Comparison of ENCODE assay signal across 14 cellular contexts in the genomic region with DNA sequence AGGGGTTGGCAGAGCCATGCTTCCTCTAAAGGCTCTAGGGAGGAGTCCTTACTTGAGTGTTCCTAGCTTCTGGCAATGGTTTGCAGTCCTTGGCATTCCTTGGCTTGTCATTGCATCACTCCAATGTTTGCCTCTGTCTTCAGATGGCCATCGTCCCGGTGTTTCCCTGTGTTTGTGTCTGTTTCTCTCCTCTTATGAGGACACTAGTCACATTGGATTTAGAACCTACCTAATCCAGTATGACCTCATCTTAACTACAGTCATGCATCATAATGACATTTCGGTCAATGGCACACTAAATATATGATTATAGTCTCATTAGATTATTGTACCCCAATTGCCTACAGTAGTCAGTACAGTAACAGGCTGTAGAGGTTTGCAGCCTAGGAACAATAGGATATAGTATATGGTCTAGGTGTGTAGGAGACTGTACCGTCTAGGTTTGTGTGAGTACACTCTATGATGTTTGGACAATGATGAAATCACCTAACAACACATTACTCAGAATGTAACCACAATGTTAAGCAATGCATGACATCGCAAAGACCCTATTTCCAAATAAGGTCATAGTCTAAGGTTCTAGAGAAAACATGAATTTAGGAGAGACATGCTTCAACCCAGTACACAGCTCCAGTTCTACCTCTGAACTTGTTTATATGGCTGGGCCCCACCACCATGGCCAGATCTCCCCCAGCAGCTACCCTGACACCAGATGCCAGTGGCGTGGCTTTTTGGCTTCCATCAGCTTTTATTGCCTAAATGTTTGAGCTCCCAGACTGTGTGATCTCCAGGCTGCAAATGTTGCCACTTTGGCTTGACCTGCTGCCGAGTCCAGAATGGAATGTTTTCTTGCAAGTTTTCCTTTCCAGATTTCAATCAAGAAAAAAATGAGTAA. TPM values are rescaled to one million over a fixed set of nuclear protein-coding genes. Genes with fewer than 3 reads are reported as not detected.
DNase-seq lines count a peak whose midpoint lies in the region; ATAC-seq and TF ChIP-seq lines count a peak whose summit lies in the region.
"Had no signal": no experiment of that assay in that cellular context is flagged by ENCODE, and none has a peak within 500 bp of the region (broad histone marks: within the 10 kb centered on the region; RNA-seq: fewer than 3 reads in every experiment).

No MANE protein-coding gene starts in this region.

- H3K4me1 ChIP-seq in RWPE2 (ENCODE audit: insufficient read depth, poor library complexity, severe bottlenecking) (peaks cover 23% of the 10 kb centered on the region), upper lobe of right lung (no peaks in the 10 kb centered on the region)

- H3K27me3 ChIP-seq in RWPE2 (ENCODE audit: insufficient read depth, poor library complexity, severe bottlenecking), result no peaks in the 10 kb centered on the region
- H3K27me3 ChIP-seq in upper lobe of right lung, result no peaks in the 10 kb centered on the region

- H3K27ac ChIP-seq in RWPE2 (ENCODE audit: poor library complexity, severe bottlenecking) (peak overlapping the region; percentile 79), upper lobe of right lung (no peak overlapping the region)

- H3K4me3 ChIP-seq in RWPE2 (ENCODE audit: severe bottlenecking) (no peak overlapping the region), fibroblast of the aortic adventitia (ENCODE audit: low read depth, low read length) (no peak overlapping the region), upper lobe of right lung (no peak overlapping the region)

- DNase-seq in SIG-M5 treated with dmso at 0.1 percent for 504 hours (lab: John Stamatoyannopoulos, UW; ENCODE audit: unreplicated experiment) (peak; percentile 13), SIG-M5 (lab: John Stamatoyannopoulos, UW) (no peak), RWPE2 (ENCODE audit: low spot score) (no peak), fibroblast of the aortic adventitia (ENCODE audit: low read depth) (peak; percentile 39), upper lobe of right lung (no peak), amygdala (lab: John Stamatoyannopoulos, UW) (no peak)
- DNase-seq: activated CD4-positive, CD25-positive, alpha-beta regulatory T cell treated with anti-CD3 and anti-CD28 coated beads, Interleukin-2, amount 50 U/mL, for 72 hours; activated T-cell treated with anti-CD3 and anti-CD28 coated beads, Interleukin-2, amount 50 U/mL, for 48 hours; DND-41; left cardiac atrium; SHP77; stimulated activated CD4-positive, alpha-beta T cell treated with anti-CD3 and anti-CD28 coated beads, Interleukin-12 subunit alpha, Interleukin-12 subunit beta, amount 100 ng/mL, for 4 hours had no signal

- intact Hi-C loops in upper lobe of right lung (cut with DNase I), result no loop called here

- H3K9me3 ChIP-seq in RWPE2 (ENCODE audit: severe bottlenecking) (no peaks in the 10 kb centered on the region), upper lobe of right lung (no peaks in the 10 kb centered on the region)

- ATAC-seq in RWPE2 (ENCODE audit: low read depth), result peak; percentile 97
- ATAC-seq in upper lobe of right lung, result peak; percentile 72
- ATAC-seq in HG03025 (IDR thresholded peaks at IDR 0.05; ENCODE audit: low FRiP score, unreplicated experiment), result no peak
- ATAC-seq in GM21381 (IDR thresholded peaks at IDR 0.05; ENCODE audit: unreplicated experiment), result no peak

- H3K36me3 ChIP-seq in RWPE2 (ENCODE audit: low read depth), result no peaks in the 10 kb centered on the region
- H3K36me3 ChIP-seq in upper lobe of right lung, result no peaks in the 10 kb centered on the region

- no peak for TF ChIP-seq CTCF in RWPE2 (IDR thresholded peaks at IDR 0.05; ENCODE audit: poor library complexity, severe bottlenecking)
- TF ChIP-seq CTCF in fibroblast of the aortic adventitia (IDR thresholded peaks at IDR 0.05; ENCODE audit: insufficient read depth, low read length), result no peak
- no peak for TF ChIP-seq CTCF in upper lobe of right lung (IDR thresholded peaks at IDR 0.05)

RNA-seq across cellular contexts. Expression of gene SRD5A2, which starts 22.1 kb away (rescaled TPM):
- 0.09 TPM in 1 of 2 replicates, not detected in the other for total RNA-seq in fibroblast of the aortic adventitia (ENCODE audit: low replicate concordance)
- total RNA-seq in upper lobe of right lung, result not detected
- total RNA-seq: left cardiac atrium had no signal

Comparison
In these comparisons a context has a peak if more than half of its experiments do, and no peak if none do; other contexts are left out.
1. DNase-seq: peak in SIG-M5 treated with dmso at 0.1 percent for 504 hours (single experiment) and fibroblast of the aortic adventitia (single experiment); none in SIG-M5 (single experiment), RWPE2 (single experiment), upper lobe of right lung (single experiment) and amygdala (0 of 56).
2. ATAC-seq: peak in RWPE2 (single experiment) and upper lobe of right lung (single experiment); none in HG03025 (single experiment) and GM21381 (single experiment).